ENCODE assay signal across 10 cellular contexts in genomic region chr4:6999172-7000086, GRCh38. TPM values are rescaled to one million over a fixed set of nuclear protein-coding genes. Genes with fewer than 3 reads are reported as not detected.
DNase-seq lines count a peak whose midpoint lies in the region; ATAC-seq and TF ChIP-seq lines count a peak whose summit lies in the region.
"Had no signal": no experiment of that assay in that cellular context is flagged by ENCODE, and none has a peak within 500 bp of the region (broad histone marks: within the 10 kb centered on the region; RNA-seq: fewer than 3 reads in every experiment).

No MANE protein-coding gene starts in this region.

- TF ChIP-seq CTCF in left lung (IDR thresholded peaks at IDR 0.05) (no peak), prostate gland (IDR thresholded peaks at IDR 0.05) (no peak), sigmoid colon (IDR thresholded peaks at IDR 0.05) (no peak)

- peak overlapping the region in 1 of 2 donors; percentile 2 for H3K27ac ChIP-seq in left lung
- no peak overlapping the region for H3K27ac ChIP-seq in prostate gland
- H3K27ac ChIP-seq in sigmoid colon: no peak overlapping the region

- ATAC-seq in left lung (peak; percentile 56), GM18498 (IDR thresholded peaks at IDR 0.05; ENCODE audit: unreplicated experiment) (no peak)

- no peak for TF ChIP-seq POLR2A in prostate gland (IDR thresholded peaks at IDR 0.05)
- no peak for TF ChIP-seq POLR2A in sigmoid colon (IDR thresholded peaks at IDR 0.05)

- H3K4me3 ChIP-seq in left lung (no peak overlapping the region), prostate gland (no peak overlapping the region), sigmoid colon (no peak overlapping the region)
- H3K4me3 ChIP-seq: HAP-1 had no signal

- H3K27me3 ChIP-seq in left lung: no peaks in the 10 kb centered on the region
- no peaks in the 10 kb centered on the region for H3K27me3 ChIP-seq in prostate gland (replicated peaks; ENCODE audit: insufficient read depth)
- H3K27me3 ChIP-seq in sigmoid colon: no peaks in the 10 kb centered on the region

- intact Hi-C loops in left lung (cut with DNase I) (loop anchor here in 1 of 2 donors (10.0 kb wide), 1 partner anchor 95 kb away; the partner anchor contains the start of gene TBC1D14), prostate gland (cut with DNase I) (no loop called here), sigmoid colon (cut with DNase I) (no loop called here)

- H3K4me1 ChIP-seq in left lung (peaks cover 0 to 14% of the 10 kb centered on the region in 2 donors), prostate gland (replicated peaks) (no peaks in the 10 kb centered on the region), sigmoid colon (no peaks in the 10 kb centered on the region)
- H3K4me1 ChIP-seq: HAP-1 had no signal

- H3K36me3 ChIP-seq in left lung (peaks cover 0 to 100% of the 10 kb centered on the region in 2 donors), prostate gland (peaks cover 9 to 13% of the 10 kb centered on the region in 2 donors), sigmoid colon (peaks cover 23 to 99% (median 46%) of the 10 kb centered on the region in 4 donors)

- no peak for TF ChIP-seq EP300 in sigmoid colon (IDR thresholded peaks at IDR 0.05)

- peak; percentile 47 for DNase-seq in A172 (ENCODE audit: low spot score)
- peak; percentile 86 for DNase-seq in HPDE6-E6E7 (ENCODE audit: extremely low spot score)
- peak; percentile 44 for DNase-seq in activated effector memory CD4-positive, alpha-beta T cell treated with Interleukin-2 at 50 U/mL for 16 hours
- DNase-seq in left lung: no peak
- DNase-seq in prostate gland (ENCODE audit: low spot score): no peak
- DNase-seq in COLO829 (ENCODE audit: low spot score): no peak
- DNase-seq in sigmoid colon: no peak
- DNase-seq: NCI-H510A had no signal

- WGBS in prostate gland: 92% methylated on average over 14 of the region's 14 CpGs
- WGBS in sigmoid colon, 2 donors: 90 to 91% methylated on average over 14 of the region's 14 CpGs

- H3K9me3 ChIP-seq in left lung: no peaks in the 10 kb centered on the region
- H3K9me3 ChIP-seq in prostate gland: no peaks in the 10 kb centered on the region
- no peaks in the 10 kb centered on the region for H3K9me3 ChIP-seq in sigmoid colon
- H3K9me3 ChIP-seq: HAP-1 had no signal

RNA-seq across cellular contexts. Expression of gene TADA2B, which starts 43.7 kb away (rescaled TPM):
- 12.6 and 15.3 TPM in 2 replicates for total RNA-seq in A172 (2014; rRNA removed; shearing (Covaris generic))
- total RNA-seq in left lung: 10 to 100 TPM; 19.4 to 20.1 TPM
- 10 to 100 TPM; 34.5 to 41.2 TPM for total RNA-seq in prostate gland
- 10 to 100 TPM; 15.0 to 22.7 (median 17.2) TPM for total RNA-seq in sigmoid colon
- polyA plus RNA-seq in sigmoid colon: 10 to 100 TPM; 13.8 to 19.0 (median 16.6) TPM

Comparison
In these comparisons a context has a peak if more than half of its experiments do, and no peak if none do; other contexts are left out.
1. DNase-seq: peak in A172 (single experiment), HPDE6-E6E7 (single experiment) and activated effector memory CD4-positive, alpha-beta T cell treated with Interleukin-2 at 50 U/mL for 16 hours (single experiment); none in left lung (0 of 2), prostate gland (single experiment), COLO829 (single experiment) and sigmoid colon (single experiment).